10 cellular contexts compared by ENCODE assay signal in the genomic region with DNA sequence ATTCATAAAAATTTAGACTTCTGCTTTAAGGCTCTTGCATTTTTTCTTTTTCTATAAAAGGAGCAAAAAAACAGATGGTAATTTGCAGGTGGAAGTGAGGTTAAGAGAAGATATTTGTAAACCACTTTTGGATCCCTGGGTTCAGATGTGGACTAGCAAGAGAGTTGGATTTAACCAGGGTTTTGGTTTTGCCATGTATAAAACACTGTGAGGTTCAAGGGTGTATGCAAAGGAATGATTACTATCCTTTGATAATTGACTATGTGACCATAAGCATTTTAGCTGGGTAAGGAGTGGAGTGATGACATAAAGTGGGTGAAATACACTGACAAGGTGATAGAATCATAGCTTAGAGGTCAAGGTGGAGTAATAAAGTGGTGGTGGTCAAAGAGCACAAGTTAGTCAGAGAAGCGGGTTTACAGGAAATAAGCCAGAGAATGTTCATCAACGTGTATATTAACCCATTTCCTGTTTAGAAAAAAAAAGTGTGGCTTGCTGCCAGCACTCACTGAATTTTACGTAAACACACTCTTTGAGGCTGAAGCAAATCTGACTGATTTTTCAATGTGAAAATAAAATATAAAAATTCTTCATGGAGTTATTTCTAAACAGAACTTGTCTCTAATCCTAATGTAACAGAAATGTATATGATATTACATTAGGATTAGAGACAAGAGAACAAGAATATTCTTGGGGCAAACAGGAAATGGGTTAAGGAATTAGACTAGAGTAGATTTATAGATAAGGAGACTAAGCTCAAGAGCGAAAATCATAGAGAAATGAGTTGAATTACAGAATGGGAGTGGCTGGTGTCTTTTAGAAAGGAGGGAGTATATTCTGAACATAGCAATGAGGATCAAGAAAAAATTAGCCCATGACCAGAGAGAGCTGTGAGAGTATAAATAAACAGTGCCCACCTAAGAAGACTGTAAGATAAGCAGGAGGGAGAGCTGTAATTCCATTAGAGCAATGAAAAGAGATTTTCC.
DNase-seq lines count a peak whose midpoint lies in the region; ATAC-seq and TF ChIP-seq lines count a peak whose summit lies in the region.
"Had no signal": no experiment of that assay in that cellular context is flagged by ENCODE, and none has a peak within 500 bp of the region (broad histone marks: within the 10 kb centered on the region; RNA-seq: fewer than 3 reads in every experiment).

No MANE protein-coding gene starts in this region.

- no peak for TF ChIP-seq POLR2A in transverse colon (IDR thresholded peaks at IDR 0.05)

- peak in 8 of 10 experiments; percentile 1 to 33 (median 13) for DNase-seq in CD4-positive, alpha-beta T cell
- peak; percentile 46 for DNase-seq in activated CD8-positive, alpha-beta T cell treated with anti-CD3 and anti-CD28 coated beads for 36 hours
- DNase-seq in memory B cell (ENCODE audit: low spot score in 2 of 2) (no peak), endodermal cell (no peak), transverse colon (no peak), NCI-H1417 (lab: John Stamatoyannopoulos, UW) (no peak)
- DNase-seq: lower lobe of right lung had no signal

- POLR2A ChIA-PET in CD4-positive, alpha-beta T cell (lab: Charles Lee): interaction anchor here (0.6 to 1.6 kb wide), 5 partner anchors 10 to 89 kb away, joined by 3 read pairs; no protein-coding TSS in a partner anchor
- POLR2A ChIA-PET in activated CD8-positive, alpha-beta T cell treated with anti-CD3 and anti-CD28 coated beads for 36 hours (lab: Charles Lee): interaction anchor here (1.2 kb wide), 1 partner anchor 75 kb away, joined by 3 read pairs; the partner anchor contains the start of genes CDKN2A and CDKN2B-AS1

- H3K9me3 Mint-ChIP-seq in CD4-positive, alpha-beta T cell: peaks cover 27% of the 10 kb centered on the region
- peaks cover 27% of the 10 kb centered on the region for H3K9me3 Mint-ChIP-seq in activated CD8-positive, alpha-beta T cell treated with anti-CD3 and anti-CD28 coated beads for 36 hours
- H3K9me3 Mint-ChIP-seq in memory B cell (peaks cover 15% of the 10 kb centered on the region), endodermal cell (peaks cover 6% of the 10 kb centered on the region)

- peak overlapping the region; percentile 36 for H3K4me3 Mint-ChIP-seq in CD4-positive, alpha-beta T cell
- H3K4me3 Mint-ChIP-seq in activated CD8-positive, alpha-beta T cell treated with anti-CD3 and anti-CD28 coated beads for 36 hours: no peak overlapping the region
- H3K4me3 Mint-ChIP-seq in memory B cell (no peak overlapping the region), endodermal cell (no peak overlapping the region)

- peaks cover 37% of the 10 kb centered on the region for H3K36me3 Mint-ChIP-seq in CD4-positive, alpha-beta T cell (ENCODE audit: low read depth)
- H3K36me3 Mint-ChIP-seq in activated CD8-positive, alpha-beta T cell treated with anti-CD3 and anti-CD28 coated beads for 36 hours (ENCODE audit: low read depth): peaks cover 12% of the 10 kb centered on the region
- H3K36me3 Mint-ChIP-seq in memory B cell: peaks cover 7% of the 10 kb centered on the region
- H3K36me3 Mint-ChIP-seq in endodermal cell (ENCODE audit: low read depth): peaks cover 2% of the 10 kb centered on the region

- peaks cover 21% of the 10 kb centered on the region for H3K9me3 ChIP-seq in CD4-positive, alpha-beta T cell (ENCODE audit: control insufficient read depth, low read length)
- H3K9me3 ChIP-seq in endodermal cell (ENCODE audit: control insufficient read depth, low read length) (no peaks in the 10 kb centered on the region), transverse colon (no peaks in the 10 kb centered on the region)

- peak overlapping the region; percentile 76 for H3K27ac Mint-ChIP-seq in CD4-positive, alpha-beta T cell
- H3K27ac Mint-ChIP-seq in activated CD8-positive, alpha-beta T cell treated with anti-CD3 and anti-CD28 coated beads for 36 hours: peak overlapping the region; percentile 75
- H3K27ac Mint-ChIP-seq in memory B cell (no peak overlapping the region), endodermal cell (no peak overlapping the region)

- H3K27me3 Mint-ChIP-seq in CD4-positive, alpha-beta T cell: no peaks in the 10 kb centered on the region
- H3K27me3 Mint-ChIP-seq in activated CD8-positive, alpha-beta T cell treated with anti-CD3 and anti-CD28 coated beads for 36 hours: no peaks in the 10 kb centered on the region
- H3K27me3 Mint-ChIP-seq in memory B cell: peaks cover 1% of the 10 kb centered on the region
- H3K27me3 Mint-ChIP-seq in endodermal cell (ENCODE audit: insufficient read depth): no peaks in the 10 kb centered on the region

- intact Hi-C loops in CD4-positive, alpha-beta T cell (cut with DNase I, micrococcal nuclease): no loop called here
- intact Hi-C loops in activated CD8-positive, alpha-beta T cell treated with anti-CD3 and anti-CD28 coated beads for 36 hours (cut with micrococcal nuclease): no loop called here
- intact Hi-C loops in transverse colon (cut with DNase I; ENCODE audit: low total_unique reads): no loop called here

- H3K4me1 ChIP-seq in endodermal cell (ENCODE audit: control insufficient read depth, insufficient read depth, low read length): no peaks in the 10 kb centered on the region
- H3K4me1 ChIP-seq in transverse colon: peaks cover 0 to 15% (median 0%) of the 10 kb centered on the region in 4 donors

- no peak for TF ChIP-seq CTCF in CD4-positive, alpha-beta T cell (IDR thresholded peaks at IDR 0.05)
- TF ChIP-seq CTCF in activated CD8-positive, alpha-beta T cell treated with anti-CD3 and anti-CD28 coated beads for 36 hours (IDR thresholded peaks at IDR 0.05): no peak
- no peak for TF ChIP-seq CTCF in endodermal cell (conservative IDR thresholded peaks at IDR 0.05)
- no peak for TF ChIP-seq CTCF in transverse colon (IDR thresholded peaks at IDR 0.05)

- no peak overlapping the region for H3K9ac ChIP-seq in endodermal cell (ENCODE audit: extremely low read depth, low read length, poor library complexity, severe bottlenecking)
- H3K9ac ChIP-seq: KMS-11 had no signal

- CTCF ChIA-PET in CD4-positive, alpha-beta T cell (lab: Charles Lee): interaction anchor here (0.6 kb wide), 1 partner anchor 128 kb away, joined by 3 read pairs; no protein-coding TSS in a partner anchor
- CTCF ChIA-PET in activated CD8-positive, alpha-beta T cell treated with anti-CD3 and anti-CD28 coated beads for 36 hours (lab: Charles Lee): interaction anchor here (0.8 kb wide), 1 partner anchor 106 kb away, joined by 4 read pairs; no protein-coding TSS in a partner anchor

- H3K27ac ChIP-seq in CD4-positive, alpha-beta T cell (ENCODE audit: low read depth, low read length): no peak overlapping the region
- no peak overlapping the region for H3K27ac ChIP-seq in endodermal cell (ENCODE audit: low read depth, low read length)
- H3K27ac ChIP-seq in transverse colon: peak overlapping the region in 1 of 4 donors; percentile 26
- H3K27ac ChIP-seq: KMS-11, lower lobe of right lung had no signal

- in situ Hi-C loops in transverse colon (cut with MboI; ENCODE audit: low pct_ligation_motif_present in 1 of 4, low pct_unique_long_range_greater_than_20kb in 1 of 4, low sequenced_read_pairs in 3 of 4): no loop called here

- H3K4me3 ChIP-seq in endodermal cell (ENCODE audit: low read length): no peak overlapping the region
- H3K4me3 ChIP-seq in transverse colon: no peak overlapping the region
- H3K4me3 ChIP-seq: lower lobe of right lung had no signal

- ATAC-seq in CD4-positive, alpha-beta T cell (ENCODE audit: poor library complexity): peak; percentile 88
- ATAC-seq in GM19328 (IDR thresholded peaks at IDR 0.05; ENCODE audit: unreplicated experiment) (peak; percentile 83), HG03460 (IDR thresholded peaks at IDR 0.05; ENCODE audit: unreplicated experiment) (peak; percentile 82), memory B cell (ENCODE audit: low read depth) (peak; percentile 35)
- peak; percentile 95 for ATAC-seq in activated CD8-positive, alpha-beta T cell treated with anti-CD3 and anti-CD28 coated beads for 36 hours

- no peaks in the 10 kb centered on the region for H3K27me3 ChIP-seq in CD4-positive, alpha-beta T cell (ENCODE audit: control insufficient read depth, insufficient read depth, low read length)
- no peaks in the 10 kb centered on the region for H3K27me3 ChIP-seq in endodermal cell (ENCODE audit: control insufficient read depth, insufficient read depth, low read length, poor library complexity, severe bottlenecking)
- H3K27me3 ChIP-seq in transverse colon: no peaks in the 10 kb centered on the region

- H3K36me3 ChIP-seq in endodermal cell (ENCODE audit: control insufficient read depth, insufficient read depth, low read length) (no peaks in the 10 kb centered on the region), transverse colon (no peaks in the 10 kb centered on the region)
- H3K36me3 ChIP-seq: lower lobe of right lung had no signal

- TF ChIP-seq EP300 in transverse colon (IDR thresholded peaks at IDR 0.05; ENCODE audit: low read depth): no peak

- peaks cover 37% of the 10 kb centered on the region for H3K4me1 Mint-ChIP-seq in CD4-positive, alpha-beta T cell (ENCODE audit: low read depth)
- H3K4me1 Mint-ChIP-seq in activated CD8-positive, alpha-beta T cell treated with anti-CD3 and anti-CD28 coated beads for 36 hours (ENCODE audit: low read depth): peaks cover 22% of the 10 kb centered on the region
- peaks cover 6% of the 10 kb centered on the region for H3K4me1 Mint-ChIP-seq in memory B cell
- peaks cover 9% of the 10 kb centered on the region for H3K4me1 Mint-ChIP-seq in endodermal cell

- WGBS in endodermal cell (ENCODE audit: insufficient coverage in 1 of 2, insufficient read length in 1 of 2), 2 experiments: 67 to 89% methylated on average over 2 to 4 of the region's 4 CpGs
- WGBS in transverse colon (ENCODE audit: low coverage in 1 of 2), 2 donors: 2 to 3% methylated on average over 4 of the region's 4 CpGs

Comparison
In these comparisons a context has a peak if more than half of its experiments do, and no peak if none do; other contexts are left out.
1. ATAC-seq: peak in every context shown above with its lines; median percentile 95 in activated CD8-positive, alpha-beta T cell treated with anti-CD3 and anti-CD28 coated beads for 36 hours; 88 in CD4-positive, alpha-beta T cell; 83 in GM19328; 82 in HG03460; 35 in memory B cell.
2. DNase-seq: peak in CD4-positive, alpha-beta T cell (8 of 10) and activated CD8-positive, alpha-beta T cell treated with anti-CD3 and anti-CD28 coated beads for 36 hours (single experiment); none in memory B cell (0 of 2), endodermal cell (single experiment), transverse colon (single experiment) and NCI-H1417 (0 of 3).
3. H3K27ac Mint-ChIP-seq: peak in CD4-positive, alpha-beta T cell (single experiment) and activated CD8-positive, alpha-beta T cell treated with anti-CD3 and anti-CD28 coated beads for 36 hours (single experiment); none in memory B cell (single experiment) and endodermal cell (single experiment).